ENCODE assay signal across 7 cellular contexts in the genomic region with DNA sequence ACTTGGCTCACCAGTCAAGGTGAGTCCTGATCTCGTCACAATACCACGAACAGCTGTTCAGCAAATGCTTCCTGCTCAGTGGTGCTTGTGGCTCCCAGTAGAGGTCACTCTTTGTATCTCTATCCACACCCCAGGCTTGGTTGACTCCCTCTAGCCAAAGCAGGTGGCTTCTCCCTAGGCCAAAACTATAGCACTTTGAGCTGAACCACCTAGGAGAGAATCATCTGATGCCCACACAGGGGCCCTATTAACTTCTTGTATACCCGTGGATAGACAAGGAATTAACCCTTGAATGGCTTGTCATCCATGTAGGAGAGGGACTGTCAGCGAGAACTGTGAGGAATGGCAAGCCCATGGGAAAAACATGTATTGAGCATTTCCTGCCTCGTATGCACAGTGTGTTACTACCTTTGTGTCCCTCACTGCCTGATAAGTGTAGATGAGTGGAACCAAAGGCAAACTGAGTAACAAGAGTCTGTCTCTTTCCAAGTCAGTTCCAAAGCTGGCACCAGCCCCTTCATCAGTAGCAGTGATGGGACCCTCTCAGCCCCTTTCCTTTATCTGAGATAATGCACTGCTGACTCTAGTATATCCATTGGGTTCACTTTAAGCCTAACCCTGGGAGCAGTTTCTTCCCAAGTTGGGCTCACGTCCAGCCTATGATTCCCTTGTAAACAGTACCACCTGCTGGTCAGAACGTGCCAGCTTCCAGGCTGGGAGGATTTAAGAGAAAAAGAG. TPM values are rescaled to one million over a fixed set of nuclear protein-coding genes. Genes with fewer than 3 reads are reported as not detected.
DNase-seq lines count a peak whose midpoint lies in the region; FAIRE-seq and TF ChIP-seq lines count a peak whose summit lies in the region.

No MANE protein-coding gene starts in this region.

- no peaks in the 10 kb centered on the region for H3K27me3 Mint-ChIP-seq in mesothelial cell of epicardium (ENCODE audit: low read depth)

- H3K4me1 Mint-ChIP-seq in mesothelial cell of epicardium = peaks cover 5% of the 10 kb centered on the region

- H3K4me3 Mint-ChIP-seq in mesothelial cell of epicardium = no peak overlapping the region

- DNase-seq in GM12891 (ENCODE audit: insufficient read length, low spot score) (no peak), HK-2 (ENCODE audit: unreplicated experiment) (peak; percentile 69), NCI-H748 treated with DMSO at 0.1 percent for 48 hours (lab: John Stamatoyannopoulos, UW) (peak; percentile 56), mesothelial cell of epicardium (ENCODE audit: low spot score in 2 of 2, unreplicated experiment in 2 of 2) (peak; percentile 38 to 82)
- peak; percentile 12 to 27 for DNase-seq in activated CD8-positive, alpha-beta memory T cell treated with anti-CD3 and anti-CD28 coated beads for 1 hour (ENCODE audit: extremely low read depth in 1 of 2, low read depth in 1 of 2)
- peak; percentile 23 to 28 for DNase-seq in stimulated activated CD8-positive, alpha-beta memory T cell treated with anti-CD3 and anti-CD28 coated beads, Interleukin-7, amount 100 ng/mL, for 4 hours (ENCODE audit: low read depth in 2 of 2)

- no peaks in the 10 kb centered on the region for H3K9me3 Mint-ChIP-seq in mesothelial cell of epicardium

- peaks cover 3% of the 10 kb centered on the region for H3K36me3 Mint-ChIP-seq in mesothelial cell of epicardium

- peak; percentile 95 for FAIRE-seq in GM12891 (lab: Jason Lieb, UNC)
- peak; percentile 79 for FAIRE-seq in endometrium (lab: Jason Lieb, UNC)

- no peak overlapping the region for H3K27ac Mint-ChIP-seq in mesothelial cell of epicardium

- TF ChIP-seq CTCF in mesothelial cell of epicardium (IDR thresholded peaks at IDR 0.05; ENCODE audit: unreplicated experiment) = peak; percentile 73

- TF ChIP-seq POLR2A in GM12891 (IDR thresholded peaks at IDR 0.05; ENCODE audit: low read depth, low read length) = no peak

TF ChIP-seq in GM12891, 5 proteins besides CTCF, POLR2A, EP300 and RAD21:
- TF ChIP-seq POLR2AphosphoS5 (IDR thresholded peaks at IDR 0.05; ENCODE audit: low read depth, low read length) (no peak), PAX5 (IDR thresholded peaks at IDR 0.05; ENCODE audit: insufficient read depth, low read length, severe bottlenecking) (no peak), SPI1 (IDR thresholded peaks at IDR 0.05; ENCODE audit: low read depth, low read length) (no peak), POU2F2 (IDR thresholded peaks at IDR 0.05; ENCODE audit: low read depth, low read length) (no peak)

RNA-seq across cellular contexts. Expression of a gene that starts 42.5 kb away (rescaled TPM):
- polyA plus RNA-seq in GM12891 (2012; ENCODE audit: low read depth, missing spikeins) = 88.6 TPM
- 45.5 to 46.7 TPM (median 46.1 TPM) in 3 replicates for total RNA-seq in mesothelial cell of epicardium
